In the genomic region with DNA sequence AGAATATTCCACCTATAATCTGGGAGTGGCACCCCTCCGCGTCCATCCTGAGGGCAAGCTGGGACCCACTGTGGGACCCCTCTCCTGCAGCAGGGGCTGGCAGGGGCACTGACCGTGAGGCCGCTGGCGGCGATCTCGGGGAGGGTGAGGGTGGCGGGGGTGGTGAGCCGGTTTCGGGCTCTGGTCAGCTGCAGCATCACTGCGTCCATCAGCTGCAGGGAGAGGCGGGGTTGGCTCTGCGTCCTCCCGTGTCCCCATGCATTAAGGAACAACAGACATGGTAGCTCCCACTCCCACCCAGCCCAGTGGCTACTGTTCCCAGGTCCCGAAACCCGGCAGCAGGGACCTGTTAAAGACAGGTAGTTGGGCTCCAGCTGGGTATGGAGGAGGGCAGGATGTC, we compare ENCODE assay signal across 27 cellular contexts. TPM values are rescaled to one million over a fixed set of nuclear protein-coding genes. Genes with fewer than 3 reads are reported as not detected.
"Had no signal": no experiment of that assay in that cellular context is flagged by ENCODE, and none has a peak within 500 bp of the region (broad histone marks: within the 10 kb centered on the region; RNA-seq: fewer than 3 reads in every experiment).

No MANE protein-coding gene starts in this region.

- H3K27ac ChIP-seq: coronary artery, hepatocyte, spleen, stomach, thoracic aorta, transverse colon had no signal

- H3K27me3 Mint-ChIP-seq: naive thymus-derived CD8-positive, alpha-beta T cell had no signal

- ATAC-seq: naive thymus-derived CD8-positive, alpha-beta T cell; sciatic nerve had no signal

- H3K9me3 Mint-ChIP-seq: naive thymus-derived CD8-positive, alpha-beta T cell had no signal

- H3K4me2 ChIP-seq: hepatocyte had no signal

- DNase-seq: dorsolateral prefrontal cortex; effector CD8-positive, alpha-beta T cell; foreskin melanocyte; head of caudate nucleus; kidney glomerular epithelial cell; mesendoderm; naive thymus-derived CD8-positive, alpha-beta T cell; spleen; stimulated activated CD4-positive, alpha-beta T cell treated with anti-CD3 and anti-CD28 coated beads, Interleukin-15, amount 100 ng/mL, for 24 hours; stimulated activated CD4-positive, alpha-beta T cell treated with anti-CD3 and anti-CD28 coated beads, Interleukin-1b, Interleukin-23, amount 100 ng/mL, for 48 hours; stimulated activated CD4-positive, alpha-beta T cell treated with anti-CD3 and anti-CD28 coated beads, Interleukin-4, amount 100 ng/mL, for 24 hours; stimulated activated naive CD4-positive, alpha-beta T cell; stomach; substantia nigra; transverse colon had no signal

- H3K4me3 ChIP-seq: coronary artery, dorsolateral prefrontal cortex, hepatocyte, spleen, stomach, thoracic aorta, transverse colon had no signal

- H3K9me3 ChIP-seq: spleen, stomach, thoracic aorta, transverse colon had no signal

- H3K36me3 ChIP-seq: transverse colon had no signal

- H3K4me3 Mint-ChIP-seq: naive thymus-derived CD8-positive, alpha-beta T cell had no signal

- H3K27me3 ChIP-seq: dorsolateral prefrontal cortex, hepatocyte, spleen, stomach, transverse colon had no signal

RNA-seq across cellular contexts. Expression of a gene that starts 3.3 kb away (rescaled TPM):
- total RNA-seq: chondrocyte; hepatocyte; lung microvascular endothelial cell; mononuclear cell; naive thymus-derived CD8-positive, alpha-beta T cell; omental fat pad; pulmonary artery endothelial cell; sciatic nerve; skeletal muscle tissue; spleen; thoracic aorta had no signal

RNA-seq across cellular contexts. Expression of a gene that starts 10.3 kb away (rescaled TPM):
- total RNA-seq: chondrocyte; hepatocyte; liver; lung microvascular endothelial cell; mononuclear cell; naive thymus-derived CD8-positive, alpha-beta T cell; omental fat pad; pulmonary artery endothelial cell; sciatic nerve; skeletal muscle tissue; spleen; stomach; thoracic aorta; transverse colon; urinary bladder had no signal
